ENCODE assay signal across 8 cellular contexts in genomic region chr19:55580628-55581144, GRCh38. TPM values are rescaled to one million over a fixed set of nuclear protein-coding genes. Genes with fewer than 3 reads are reported as not detected.
DNase-seq lines count a peak whose midpoint lies in the region; ATAC-seq and TF ChIP-seq lines count a peak whose summit lies in the region.

TSS of gene ZNF579 (minus strand) at chr19:55580848. CDS start at chr19:55579639, 1,209 bp downstream.

- H3K36me3 Mint-ChIP-seq in activated naive CD4-positive, alpha-beta T cell treated with anti-CD3 and anti-CD28 coated beads, Interleukin-2, amount 50 U/mL, for 72 hours: peaks cover 8 to 19% of the 10 kb centered on the region in 2 donors
- peaks cover 4% of the 10 kb centered on the region for H3K36me3 Mint-ChIP-seq in glutamatergic neuron (ENCODE audit: unreplicated experiment)

- peak within 1 kb of the TSS; percentile 77 to 96 for H3K27ac Mint-ChIP-seq in activated naive CD4-positive, alpha-beta T cell treated with anti-CD3 and anti-CD28 coated beads, Interleukin-2, amount 50 U/mL, for 72 hours
- peak within 1 kb of the TSS; percentile 92 for H3K27ac Mint-ChIP-seq in glutamatergic neuron (ENCODE audit: unreplicated experiment)

- DNase-seq in GM13977 (ENCODE audit: low spot score) (peak; percentile 87), NAMALWA (ENCODE audit: low spot score) (peak; percentile 83), SK-N-DZ (ENCODE audit: low spot score) (peak; percentile 83), glutamatergic neuron (peak; percentile 95), omental fat pad (ENCODE audit: low spot score) (peak; percentile 56), superior temporal gyrus (ENCODE audit: extremely low spot score) (peak; percentile 88)
- DNase-seq in activated naive CD4-positive, alpha-beta T cell treated with anti-CD3 and anti-CD28 coated beads, Interleukin-2, amount 50 U/mL, for 72 hours (ENCODE audit: low spot score in 2 of 2): peak; percentile 58 to 80

- H3K9me3 Mint-ChIP-seq in activated naive CD4-positive, alpha-beta T cell treated with anti-CD3 and anti-CD28 coated beads, Interleukin-2, amount 50 U/mL, for 72 hours: no peaks in the 10 kb centered on the region
- H3K9me3 Mint-ChIP-seq in glutamatergic neuron (ENCODE audit: unreplicated experiment): peaks cover 20% of the 10 kb centered on the region

- H3K27me3 Mint-ChIP-seq in glutamatergic neuron (ENCODE audit: unreplicated experiment): peaks cover 15% of the 10 kb centered on the region

- peaks cover 4% of the 10 kb centered on the region for H3K4me1 Mint-ChIP-seq in glutamatergic neuron (ENCODE audit: low read depth, unreplicated experiment)

- TF ChIP-seq CTCF in GM13977 (IDR thresholded peaks at IDR 0.05; ENCODE audit: extremely low read depth, insufficient read depth, missing control alignments): no peak
- TF ChIP-seq CTCF in glutamatergic neuron (IDR thresholded peaks at IDR 0.05; ENCODE audit: partially characterized antibody, unreplicated experiment): no peak
- no peak for TF ChIP-seq CTCF in omental fat pad (IDR thresholded peaks at IDR 0.05)

- in situ Hi-C loops in GM13977 (cut with MboI; ENCODE audit: low pct_unique_long_range_greater_than_20kb, low sequenced_read_pairs, unreplicated experiment): no loop called here

- peak within 1 kb of the TSS; percentile 97 for H3K4me3 Mint-ChIP-seq in glutamatergic neuron (ENCODE audit: unreplicated experiment)

- ATAC-seq in activated naive CD4-positive, alpha-beta T cell treated with anti-CD3 and anti-CD28 coated beads, Interleukin-2, amount 50 U/mL, for 72 hours: peak; percentile 69 to 78
- ATAC-seq in omental fat pad (ENCODE audit: low FRiP score) (peak; percentile 74), GM19035 (IDR thresholded peaks at IDR 0.05; ENCODE audit: unreplicated experiment) (no peak)

RNA-seq across cellular contexts. Expression of gene ZNF579, which starts in this region (rescaled TPM):
- 3.2 and 5.4 TPM in 2 replicates for polyA plus RNA-seq in SK-N-DZ (2014; cell fraction: cytosol; rRNA removed)
- 3.1 and 4.9 TPM in 2 replicates for polyA plus RNA-seq in SK-N-DZ (2014; cell fraction: nucleus; rRNA removed)
- 10 to 100 TPM in 1 of 2 donors, 1 to 10 TPM in 1; 8.7 to 10.1 TPM for total RNA-seq in activated naive CD4-positive, alpha-beta T cell treated with anti-CD3 and anti-CD28 coated beads, Interleukin-2, amount 50 U/mL, for 72 hours
- 48.9 TPM for total RNA-seq in glutamatergic neuron (ENCODE audit: unreplicated experiment)
- 1 to 10 TPM; 1.3 to 4.0 (median 2.3) TPM for total RNA-seq in omental fat pad
